ENCODE assay signal across 26 cellular contexts in genomic region chr10:96304241-96304640, GRCh38. TPM values are rescaled to one million over a fixed set of nuclear protein-coding genes. Genes with fewer than 3 reads are reported as not detected.
"Had no signal": no experiment of that assay in that cellular context is flagged by ENCODE, and none has a peak within 500 bp of the region (broad histone marks: within the 10 kb centered on the region; RNA-seq: fewer than 3 reads in every experiment).

Gene DNTT (plus strand): TSS chr10:96304434. CDS start chr10:96304498, 64 bp downstream.

- H3K4me1 ChIP-seq: psoas muscle, right lobe of liver had no signal

- H3K36me3 Mint-ChIP-seq: type B pancreatic cell had no signal

- H3K9me3 Mint-ChIP-seq: type B pancreatic cell had no signal

- DNase-seq: effector memory CD4-positive, alpha-beta T cell; heart left ventricle; hippocampal formation; kidney glomerular epithelial cell; mesendoderm; naive thymus-derived CD8-positive, alpha-beta T cell; psoas muscle; retina; right lobe of liver; spleen; stimulated activated CD4-positive, alpha-beta T cell treated with anti-CD3 and anti-CD28 coated beads, Interleukin-2, amount 100 ng/mL, for 24 hours; stimulated activated CD4-positive, alpha-beta T cell treated with anti-CD3 and anti-CD28 coated beads, Interleukin-4, amount 100 ng/mL, for 4 hours; stimulated activated naive CD4-positive, alpha-beta T cell; stomach; substantia nigra had no signal

- H3K9me3 ChIP-seq: heart left ventricle, neutrophil, psoas muscle, right lobe of liver, spleen, stomach, thoracic aorta had no signal

- H3K27ac ChIP-seq: heart left ventricle, neutrophil, psoas muscle, right lobe of liver, spleen, stomach, thoracic aorta had no signal

- H3K4me3 ChIP-seq: heart left ventricle, psoas muscle, right lobe of liver, spleen, stomach, thoracic aorta had no signal

- H3K4me3 Mint-ChIP-seq: type B pancreatic cell had no signal

- H3K36me3 ChIP-seq: heart left ventricle, neutrophil, right lobe of liver, spleen, stomach, thoracic aorta had no signal

- H3K27ac Mint-ChIP-seq: type B pancreatic cell had no signal

- H3K27me3 ChIP-seq: neutrophil, right lobe of liver had no signal

- ATAC-seq: esophagus mucosa; heart left ventricle; naive thymus-derived CD8-positive, alpha-beta T cell; psoas muscle; right lobe of liver had no signal

- H3K27me3 Mint-ChIP-seq: type B pancreatic cell had no signal

RNA-seq across cellular contexts. Expression of gene DNTT, which starts in this region (rescaled TPM):
- total RNA-seq: esophagus mucosa; fibroblast of lung; frontal cortex; glomerular endothelial cell; heart left ventricle; lung microvascular endothelial cell; naive thymus-derived CD8-positive, alpha-beta T cell; osteoblast; psoas muscle; right lobe of liver; stomach; thoracic aorta had no signal
- polyA plus RNA-seq: fibroblast of lung; heart left ventricle; liver; naive thymus-derived CD8-positive, alpha-beta T cell; neural cell; stomach had no signal
